In genomic region chr6:70956451-70957283, GRCh38 we compare ENCODE assay signal across 8 cellular contexts. TPM values are rescaled to one million over a fixed set of nuclear protein-coding genes. Genes with fewer than 3 reads are reported as not detected.
DNase-seq lines count a peak whose midpoint lies in the region; ATAC-seq and TF ChIP-seq lines count a peak whose summit lies in the region.

Gene B3GAT2, minus strand, starts transcription at chr6:70957060. Its CDS starts 631 bp downstream, at chr6:70956429.

- CTCF ChIA-PET in AG04449 (lab: Yijun Ruan, JAX): interaction anchor here (0.6 to 3.4 kb wide), 15 partner anchors 10 to 736 kb away, joined by 3 to 29 read pairs (median 5); no protein-coding TSS in a partner anchor
- CTCF ChIA-PET in activated CD8-positive, alpha-beta T cell treated with anti-CD3 and anti-CD28 coated beads, Interleukin-2, amount 10 ng/mL, durations not matched to agents 7 days and 5 days (lab: Charles Lee): interaction anchor here (0.9 to 2.6 kb wide), 17 partner anchors 10 to 736 kb away, joined by 3 to 32 read pairs (median 4); no protein-coding TSS in a partner anchor

- peaks cover 15% of the 10 kb centered on the region for H3K4me1 Mint-ChIP-seq in activated CD8-positive, alpha-beta T cell treated with anti-CD3 and anti-CD28 coated beads, Interleukin-2, amount 10 ng/mL, durations not matched to agents 7 days and 5 days (ENCODE audit: low read depth)
- peaks cover 4% of the 10 kb centered on the region for H3K4me1 Mint-ChIP-seq in neural crest cell

- no peaks in the 10 kb centered on the region for H3K36me3 Mint-ChIP-seq in activated CD8-positive, alpha-beta T cell treated with anti-CD3 and anti-CD28 coated beads, Interleukin-2, amount 10 ng/mL, durations not matched to agents 7 days and 5 days (ENCODE audit: low read depth)
- no peaks in the 10 kb centered on the region for H3K36me3 Mint-ChIP-seq in neural crest cell (ENCODE audit: low read depth)

- ATAC-seq in GM18498 (IDR thresholded peaks at IDR 0.05; ENCODE audit: unreplicated experiment): peak; percentile 20
- peak; percentile 5 for ATAC-seq in HG03159 (IDR thresholded peaks at IDR 0.05; ENCODE audit: unreplicated experiment)
- ATAC-seq in activated CD8-positive, alpha-beta T cell treated with anti-CD3 and anti-CD28 coated beads, Interleukin-2, amount 10 ng/mL, durations not matched to agents 7 days and 5 days: peak; percentile 16

- DNase-seq in AG04449 (ENCODE audit: low read depth, low spot score) (no peak), fibroblast of the aortic adventitia (ENCODE audit: low read depth) (peak; percentile 16), neural crest cell (ENCODE audit: low read depth, low spot score) (peak; percentile 36), NK-92 (lab: John Stamatoyannopoulos, UW; ENCODE audit: unreplicated experiment) (no peak), ureter (ENCODE audit: low spot score) (no peak)
- no peak for DNase-seq in activated CD8-positive, alpha-beta T cell treated with anti-CD3 and anti-CD28 coated beads, Interleukin-2, amount 10 ng/mL, durations not matched to agents 7 days and 5 days

- peaks cover 72% of the 10 kb centered on the region for H3K27me3 Mint-ChIP-seq in activated CD8-positive, alpha-beta T cell treated with anti-CD3 and anti-CD28 coated beads, Interleukin-2, amount 10 ng/mL, durations not matched to agents 7 days and 5 days (ENCODE audit: low read depth)
- H3K27me3 Mint-ChIP-seq in neural crest cell (ENCODE audit: low read depth): peaks cover 83% of the 10 kb centered on the region

- H3K4me3 Mint-ChIP-seq in activated CD8-positive, alpha-beta T cell treated with anti-CD3 and anti-CD28 coated beads, Interleukin-2, amount 10 ng/mL, durations not matched to agents 7 days and 5 days: peak within 1 kb of the TSS; percentile 70
- H3K4me3 Mint-ChIP-seq in neural crest cell: peak within 1 kb of the TSS; percentile 87

- TF ChIP-seq CTCF in AG04449 (IDR thresholded peaks at IDR 0.05; ENCODE audit: insufficient read depth, low read length, missing control alignments) (no peak), fibroblast of the aortic adventitia (IDR thresholded peaks at IDR 0.05; ENCODE audit: insufficient read depth, low read length) (no peak), neural crest cell (conservative IDR thresholded peaks at IDR 0.05) (no peak)

- POLR2A ChIA-PET in AG04449 (lab: Yijun Ruan, JAX): interaction anchor here (0.7 kb wide), 1 partner anchor 289 kb away, joined by 3 read pairs; no protein-coding TSS in a partner anchor
- POLR2A ChIA-PET in activated CD8-positive, alpha-beta T cell treated with anti-CD3 and anti-CD28 coated beads, Interleukin-2, amount 10 ng/mL, durations not matched to agents 7 days and 5 days (lab: Charles Lee): no interaction called here

- H3K27ac Mint-ChIP-seq in activated CD8-positive, alpha-beta T cell treated with anti-CD3 and anti-CD28 coated beads, Interleukin-2, amount 10 ng/mL, durations not matched to agents 7 days and 5 days: no peak within 1 kb of the TSS
- no peak within 1 kb of the TSS for H3K27ac Mint-ChIP-seq in neural crest cell (ENCODE audit: unreplicated experiment)

- H3K4me3 ChIP-seq in AG04449 (ENCODE audit: low read depth, low read length) (peak within 1 kb of the TSS; percentile 46), fibroblast of the aortic adventitia (ENCODE audit: low read depth, low read length) (peak within 1 kb of the TSS; percentile 55)

- no peaks in the 10 kb centered on the region for H3K9me3 Mint-ChIP-seq in activated CD8-positive, alpha-beta T cell treated with anti-CD3 and anti-CD28 coated beads, Interleukin-2, amount 10 ng/mL, durations not matched to agents 7 days and 5 days (ENCODE audit: insufficient read depth)
- H3K9me3 Mint-ChIP-seq in neural crest cell: no peaks in the 10 kb centered on the region

RNA-seq across cellular contexts. Expression of gene B3GAT2, which starts in this region (rescaled TPM):
- under 1 TPM in 1 of 2 experiments, not detected in 1; 0.05 TPM for total RNA-seq in activated CD8-positive, alpha-beta T cell treated with anti-CD3 and anti-CD28 coated beads, Interleukin-2, amount 10 ng/mL, durations not matched to agents 7 days and 5 days
- not detected in 2 replicates for total RNA-seq in fibroblast of the aortic adventitia (ENCODE audit: low replicate concordance)
- 0.98 and 1.2 TPM in 2 replicates for total RNA-seq in neural crest cell
- total RNA-seq in ureter: not detected

Comparison
In these comparisons a context has a peak if more than half of its experiments do, and no peak if none do; other contexts are left out.
1. Peak in ATAC-seq in activated CD8-positive, alpha-beta T cell treated with anti-CD3 and anti-CD28 coated beads, Interleukin-2, amount 10 ng/mL, durations not matched to agents 7 days and 5 days; RNA of the gene not detected or under 1 TPM.
2. Peak in DNase-seq and H3K4me3 ChIP-seq in fibroblast of the aortic adventitia; RNA of the gene not detected or under 1 TPM.